In the genomic region with DNA sequence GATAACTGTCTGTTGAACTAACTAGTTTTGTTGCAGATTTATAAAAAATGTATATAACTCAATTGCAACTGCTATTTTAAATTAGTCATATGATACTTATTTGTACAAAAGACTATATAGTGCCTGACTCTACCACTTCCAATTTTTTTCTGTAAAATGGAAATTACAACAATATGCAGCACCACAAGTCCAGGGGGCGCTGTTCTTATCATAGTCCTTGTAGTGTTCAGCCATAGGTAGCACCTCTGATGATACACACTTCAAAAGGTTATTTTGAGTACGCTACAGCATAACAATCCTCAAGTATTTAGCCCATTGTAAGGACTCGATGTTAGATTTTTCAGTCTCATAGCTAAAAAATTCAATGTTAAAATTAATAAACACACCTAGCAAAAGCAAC, we compare ENCODE assay signal across 11 cellular contexts.
A peak's percentile ranks its signal among the peaks of the same experiment; 100 is the strongest.
DNase-seq lines count a peak whose midpoint lies in the region; TF ChIP-seq lines count a peak whose summit lies in the region.
"Had no signal": no experiment of that assay in that cellular context is flagged by ENCODE, and none has a peak within 500 bp of the region (broad histone marks: within the 10 kb centered on the region; RNA-seq: fewer than 3 reads in every experiment).

No MANE protein-coding gene starts in this region.

- H3K4me3 Mint-ChIP-seq in H9: no peak overlapping the region
- H3K4me3 Mint-ChIP-seq in activated CD4-positive, alpha-beta T cell treated with anti-CD3 and anti-CD28 coated beads, Interleukin-2, amount 10 ng/mL, durations not matched to agents 24 days and 14 days: no peak overlapping the region
- H3K4me3 Mint-ChIP-seq: activated CD8-positive, alpha-beta memory T cell treated with anti-CD3 and anti-CD28 coated beads, Interleukin-2, amount 10 ng/mL, durations not matched to agents 7 days and 5 days had no signal

- TF ChIP-seq POLR2A in uterus (IDR thresholded peaks at IDR 0.05): no peak

- no peaks in the 10 kb centered on the region for H3K27me3 ChIP-seq in H9 (ENCODE audit: insufficient read depth, low read length)
- no peaks in the 10 kb centered on the region for H3K27me3 ChIP-seq in kidney epithelial cell (ENCODE audit: control insufficient read depth, insufficient read depth, low read length)
- no peaks in the 10 kb centered on the region for H3K27me3 ChIP-seq in uterus

- TF ChIP-seq CTCF in H9 (conservative IDR thresholded peaks at IDR 0.05) (peak; percentile 73), kidney epithelial cell (IDR thresholded peaks at IDR 0.05; ENCODE audit: insufficient read depth, low read length, poor library complexity, severe bottlenecking) (peak; percentile 34), uterus (IDR thresholded peaks at IDR 0.05) (no peak)

- no peak overlapping the region for H3K27ac Mint-ChIP-seq in H9
- no peak overlapping the region for H3K27ac Mint-ChIP-seq in activated CD4-positive, alpha-beta T cell treated with anti-CD3 and anti-CD28 coated beads, Interleukin-2, amount 10 ng/mL, durations not matched to agents 24 days and 14 days
- H3K27ac Mint-ChIP-seq: activated CD8-positive, alpha-beta memory T cell treated with anti-CD3 and anti-CD28 coated beads, Interleukin-2, amount 10 ng/mL, durations not matched to agents 7 days and 5 days had no signal

- H2BK15ac ChIP-seq in H9 (ENCODE audit: low read depth, low read length): no peak overlapping the region

- H2AFZ ChIP-seq in H9 (ENCODE audit: low read length): no peak overlapping the region
- H2AFZ ChIP-seq: parathyroid adenoma had no signal

- DNase-seq in COR-L47 (lab: John Stamatoyannopoulos, UW) (peak; percentile 36), H9 (no peak), kidney epithelial cell (ENCODE audit: low read depth) (no peak), GM03348 (ENCODE audit: low spot score) (no peak), NCI-H345 (lab: John Stamatoyannopoulos, UW) (no peak), uterus (no peak), 8988T (no peak)
- DNase-seq in activated CD4-positive, alpha-beta T cell treated with anti-CD3 and anti-CD28 coated beads, Interleukin-2, amount 10 ng/mL, durations not matched to agents 24 days and 14 days: peak; percentile 63
- DNase-seq: activated CD8-positive, alpha-beta memory T cell treated with anti-CD3 and anti-CD28 coated beads, Interleukin-2, amount 10 ng/mL, durations not matched to agents 7 days and 5 days; NCI-H510A treated with DMSO at 0.1 percent for 48 hours had no signal

- peaks cover 0 to 8% (median 2%) of the 10 kb centered on the region in 3 experiments; a peak in 2 of 7 replicates for H3K36me3 Mint-ChIP-seq in H9 (ENCODE audit: insufficient read depth in 1 of 3, low read depth in 3 of 3)
- no peaks in the 10 kb centered on the region for H3K36me3 Mint-ChIP-seq in activated CD4-positive, alpha-beta T cell treated with anti-CD3 and anti-CD28 coated beads, Interleukin-2, amount 10 ng/mL, durations not matched to agents 24 days and 14 days (ENCODE audit: low read depth)
- H3K36me3 Mint-ChIP-seq: activated CD8-positive, alpha-beta memory T cell treated with anti-CD3 and anti-CD28 coated beads, Interleukin-2, amount 10 ng/mL, durations not matched to agents 7 days and 5 days had no signal

- H3K23ac ChIP-seq in H9 (ENCODE audit: insufficient read length, low read depth, low read length): no peak overlapping the region

- H3K27ac ChIP-seq in H9 (ENCODE audit: insufficient read length, low read depth, low read length) (no peak overlapping the region), uterus (no peak overlapping the region)
- H3K27ac ChIP-seq: parathyroid adenoma had no signal

- no peak overlapping the region for H2AK5ac ChIP-seq in H9 (ENCODE audit: insufficient read length, low read length)

- no peaks in the 10 kb centered on the region for H3K23me2 ChIP-seq in H9 (ENCODE audit: insufficient read length, low read depth, low read length, poor library complexity, severe bottlenecking)

- H3K4me3 ChIP-seq in kidney epithelial cell (ENCODE audit: low read depth, low read length) (no peak overlapping the region), uterus (no peak overlapping the region)

- H4K20me1 ChIP-seq in H9 (ENCODE audit: control insufficient read depth, insufficient read depth, insufficient read length): no peaks in the 10 kb centered on the region

- no peak overlapping the region for H4K8ac ChIP-seq in H9 (replicated peaks; ENCODE audit: insufficient read length, low read depth, low read length)

- H3K4me1 ChIP-seq in H9 (ENCODE audit: insufficient read depth, low read length): no peaks in the 10 kb centered on the region
- no peaks in the 10 kb centered on the region for H3K4me1 ChIP-seq in uterus
- H3K4me1 ChIP-seq: parathyroid adenoma had no signal

- no peak overlapping the region for H2BK20ac ChIP-seq in H9 (ENCODE audit: low read depth, low read length, poor library complexity, severe bottlenecking)

- H3T11ph ChIP-seq in H9 (ENCODE audit: low read length): no peak overlapping the region

- H3K14ac ChIP-seq in H9 (ENCODE audit: insufficient read depth, low read length): no peak overlapping the region

- H3K4ac ChIP-seq in H9 (ENCODE audit: low read depth, low read length): no peak overlapping the region

- H3K79me2 ChIP-seq in H9 (ENCODE audit: insufficient read depth, low read length): no peaks in the 10 kb centered on the region
- H3K79me2 ChIP-seq: parathyroid adenoma had no signal

- H3K36me3 ChIP-seq in kidney epithelial cell (ENCODE audit: control insufficient read depth, insufficient read depth, low read length) (no peaks in the 10 kb centered on the region), uterus (no peaks in the 10 kb centered on the region)

- peaks cover 3 to 14% of the 10 kb centered on the region in 2 experiments for H3K4me1 Mint-ChIP-seq in H9
- H3K4me1 Mint-ChIP-seq in activated CD4-positive, alpha-beta T cell treated with anti-CD3 and anti-CD28 coated beads, Interleukin-2, amount 10 ng/mL, durations not matched to agents 24 days and 14 days: no peaks in the 10 kb centered on the region
- H3K4me1 Mint-ChIP-seq: activated CD8-positive, alpha-beta memory T cell treated with anti-CD3 and anti-CD28 coated beads, Interleukin-2, amount 10 ng/mL, durations not matched to agents 7 days and 5 days had no signal

- H3K27me3 Mint-ChIP-seq in H9 (ENCODE audit: low read depth): no peaks in the 10 kb centered on the region
- H3K27me3 Mint-ChIP-seq in activated CD4-positive, alpha-beta T cell treated with anti-CD3 and anti-CD28 coated beads, Interleukin-2, amount 10 ng/mL, durations not matched to agents 24 days and 14 days: peaks cover 18% of the 10 kb centered on the region

- no peak overlapping the region for H3K18ac ChIP-seq in H9 (ENCODE audit: insufficient read length, low read depth, low read length)

- H3K56ac ChIP-seq in H9 (ENCODE audit: insufficient read length, low read depth, low read length): no peak overlapping the region

- peaks cover 5 to 7% of the 10 kb centered on the region in 2 experiments; a peak in 4 of 5 replicates for H3K9me3 Mint-ChIP-seq in H9
- no peaks in the 10 kb centered on the region for H3K9me3 Mint-ChIP-seq in activated CD4-positive, alpha-beta T cell treated with anti-CD3 and anti-CD28 coated beads, Interleukin-2, amount 10 ng/mL, durations not matched to agents 24 days and 14 days

- H4K91ac ChIP-seq in H9 (ENCODE audit: insufficient read length, low read depth, low read length): no peak overlapping the region

- H3K9ac ChIP-seq in H9 (ENCODE audit: extremely low read depth, insufficient read length, low read length): no peak overlapping the region
- H3K9ac ChIP-seq: parathyroid adenoma had no signal

- no peak overlapping the region for H2BK5ac ChIP-seq in H9 (ENCODE audit: insufficient read length, low read length)

- no peak overlapping the region for H2BK120ac ChIP-seq in H9 (ENCODE audit: low read depth, low read length, poor library complexity, severe bottlenecking)

- H3K4me2 ChIP-seq in H9 (ENCODE audit: insufficient read depth, insufficient read length, low read length): no peak overlapping the region

- intact Hi-C loops in activated CD4-positive, alpha-beta T cell treated with anti-CD3 and anti-CD28 coated beads, Interleukin-2, amount 10 ng/mL, durations not matched to agents 24 days and 14 days (cut with micrococcal nuclease): no loop called here
- intact Hi-C loops in uterus (cut with DNase I; ENCODE audit: low total_unique reads): no loop called here

- no peak overlapping the region for H2BK12ac ChIP-seq in H9 (ENCODE audit: insufficient read length, low read depth, low read length)

- no peaks in the 10 kb centered on the region for H3K79me1 ChIP-seq in H9 (ENCODE audit: insufficient read depth, low read depth, low read length, poor library complexity, severe bottlenecking)

- no peaks in the 10 kb centered on the region for H3K9me3 ChIP-seq in H9 (ENCODE audit: control insufficient read depth, low read depth, low read length)
- H3K9me3 ChIP-seq in uterus: no peaks in the 10 kb centered on the region

- WGBS in H9 (ENCODE audit: extremely low coverage, insufficient read length, low lambda C conversion rate): no CpG with 5 or more reads among the region's 3 CpGs

- H4K5ac ChIP-seq in H9 (ENCODE audit: insufficient read length, low read depth, low read length): no peak overlapping the region

Comparison
In these comparisons a context has a peak if more than half of its experiments do, and no peak if none do; other contexts are left out.
1. DNase-seq: peak in COR-L47 (single experiment) and activated CD4-positive, alpha-beta T cell treated with anti-CD3 and anti-CD28 coated beads, Interleukin-2, amount 10 ng/mL, durations not matched to agents 24 days and 14 days (single experiment); none in H9 (single experiment), kidney epithelial cell (single experiment), GM03348 (single experiment), NCI-H345 (single experiment), uterus (0 of 2) and 8988T (single experiment).
2. CTCF ChIP-seq: peak in H9 (single experiment) and kidney epithelial cell (single experiment); none in uterus (0 of 4).